In the genomic region with DNA sequence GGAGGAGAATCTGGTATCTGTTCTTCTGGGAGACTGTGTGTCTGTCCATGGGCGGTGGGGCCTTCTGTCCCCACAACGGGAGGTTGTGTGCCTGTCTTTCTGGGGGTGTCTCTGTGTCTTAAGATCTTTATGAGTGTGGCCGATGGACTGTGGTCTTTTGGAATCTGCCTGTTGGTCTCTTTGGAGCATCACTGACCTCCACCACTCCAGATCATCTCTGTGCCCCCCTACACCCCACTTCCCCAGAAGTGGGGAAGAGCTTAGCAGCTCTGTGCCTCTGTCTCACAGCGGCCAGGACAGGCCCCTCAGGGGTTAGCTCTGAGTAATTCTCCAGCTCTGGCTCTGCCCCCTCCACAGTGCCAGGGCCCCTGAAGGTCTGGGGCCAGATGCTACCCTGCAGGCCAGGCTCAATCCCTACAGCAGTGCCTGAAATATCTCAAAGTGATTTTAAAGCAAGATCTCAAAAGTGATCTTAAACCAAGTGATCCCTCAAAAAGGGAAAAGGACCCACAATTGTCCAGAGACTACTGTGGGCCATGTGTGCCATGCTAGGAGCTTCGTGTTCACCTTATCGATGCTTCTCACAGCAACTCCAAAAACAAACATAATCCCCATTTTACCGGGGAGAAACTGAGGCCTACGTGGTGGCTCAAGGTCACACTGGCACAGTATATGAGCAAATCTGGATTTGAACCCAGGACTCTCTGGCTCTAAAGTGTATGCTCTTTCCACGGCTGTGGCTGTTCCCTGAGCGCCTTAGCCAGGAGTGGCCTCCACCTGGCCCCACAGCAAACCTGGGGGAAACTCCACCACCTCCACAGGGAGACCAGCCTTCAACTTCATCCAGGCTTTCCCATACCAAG, we compare ENCODE assay signal across 8 cellular contexts. TPM values are rescaled to one million over a fixed set of nuclear protein-coding genes. Genes with fewer than 3 reads are reported as not detected.
DNase-seq lines count a peak whose midpoint lies in the region; TF ChIP-seq lines count a peak whose summit lies in the region.

No MANE protein-coding gene starts in this region.

- no peaks in the 10 kb centered on the region for H3K9me3 ChIP-seq in BE2C
- no peaks in the 10 kb centered on the region for H3K9me3 ChIP-seq in MM.1S (replicated peaks; ENCODE audit: insufficient read depth, low read length)
- H3K9me3 ChIP-seq in effector memory CD4-positive, alpha-beta T cell (ENCODE audit: control insufficient read depth, low read length): no peaks in the 10 kb centered on the region

- H4K20me1 ChIP-seq in MM.1S (ENCODE audit: insufficient read depth, low read length): no peaks in the 10 kb centered on the region

- H3K27me3 ChIP-seq in BE2C (no peaks in the 10 kb centered on the region), MM.1S (replicated peaks; ENCODE audit: insufficient read depth, low read length) (no peaks in the 10 kb centered on the region)
- no peaks in the 10 kb centered on the region for H3K27me3 ChIP-seq in effector memory CD4-positive, alpha-beta T cell (replicated peaks; ENCODE audit: control insufficient read depth, insufficient read depth, low read length, poor library complexity, severe bottlenecking)

- H3K9me3 Mint-ChIP-seq in nephron progenitor cell: no peaks in the 10 kb centered on the region

- no peak overlapping the region for H3K27ac Mint-ChIP-seq in nephron progenitor cell

- H3K9me2 ChIP-seq in MM.1S (replicated peaks; ENCODE audit: insufficient read depth, low read length): no peaks in the 10 kb centered on the region

- H3F3A ChIP-seq in MM.1S (ENCODE audit: insufficient read depth, low read length): no peaks in the 10 kb centered on the region

- peak overlapping the region; percentile 76 for H3K4me3 Mint-ChIP-seq in nephron progenitor cell

- DNase-seq in BE2C (no peak), MM.1S (no peak), nephron progenitor cell (no peak), middle frontal gyrus (ENCODE audit: extremely low spot score, low spot score) (no peak), COR-L47 (lab: John Stamatoyannopoulos, UW) (no peak), NCI-H1694 (lab: John Stamatoyannopoulos, UW) (no peak)
- no peak for DNase-seq in effector memory CD4-positive, alpha-beta T cell
- no peak for DNase-seq in activated CD4-positive, CD25-positive, alpha-beta regulatory T cell treated with anti-CD3 and anti-CD28 coated beads, Interleukin-2, amount 50 U/mL, for 72 hours

- peak overlapping the region; percentile 40 for H3K4me3 ChIP-seq in BE2C (ENCODE audit: low read depth, low read length)
- H3K4me3 ChIP-seq in MM.1S (ENCODE audit: low read length): peak overlapping the region; percentile 57
- H3K4me3 ChIP-seq in effector memory CD4-positive, alpha-beta T cell (ENCODE audit: insufficient read depth, low read depth, low read length, poor library complexity, severe bottlenecking): peak overlapping the region; percentile 36

- peak overlapping the region; percentile 55; the same call in 1 of the 2 replicates for H3K4me2 ChIP-seq in MM.1S (ENCODE audit: low read depth, low read length)

- peaks cover 13% of the 10 kb centered on the region for H3K27me3 Mint-ChIP-seq in nephron progenitor cell (ENCODE audit: low read depth, poor library complexity)

- H3K4me1 Mint-ChIP-seq in nephron progenitor cell: peaks cover 52% of the 10 kb centered on the region

- no peak overlapping the region for H3K27ac ChIP-seq in MM.1S (ENCODE audit: low read length)
- H3K27ac ChIP-seq in effector memory CD4-positive, alpha-beta T cell (ENCODE audit: insufficient read depth, low read length, poor library complexity, severe bottlenecking): no peak overlapping the region

- no peak for TF ChIP-seq CTCF in BE2C (IDR thresholded peaks at IDR 0.05; ENCODE audit: low read depth, low read length)
- no peak for TF ChIP-seq CTCF in MM.1S (IDR thresholded peaks at IDR 0.05; ENCODE audit: low read length)
- TF ChIP-seq CTCF in nephron progenitor cell (IDR thresholded peaks at IDR 0.05): no peak

- H3K36me3 ChIP-seq in BE2C (no peaks in the 10 kb centered on the region), MM.1S (replicated peaks; ENCODE audit: insufficient read depth, low read length) (no peaks in the 10 kb centered on the region)
- H3K36me3 ChIP-seq in effector memory CD4-positive, alpha-beta T cell (ENCODE audit: control insufficient read depth, insufficient read depth, low read length): no peaks in the 10 kb centered on the region

- H3K4me1 ChIP-seq in BE2C (peaks cover 4% of the 10 kb centered on the region; the same call in 1 of the 2 replicates), MM.1S (ENCODE audit: low read length) (0 out of 2 replicates have a peak, but pooled peaks cover 9% of the 10 kb centered on the region)
- peaks cover 8% of the 10 kb centered on the region for H3K4me1 ChIP-seq in effector memory CD4-positive, alpha-beta T cell (ENCODE audit: control insufficient read depth, insufficient read depth, low read length, poor library complexity, severe bottlenecking)

- H3K79me2 ChIP-seq in MM.1S (ENCODE audit: low read length): no peaks in the 10 kb centered on the region

- peak overlapping the region; percentile 46; the same call in 1 of the 2 replicates for H2AFZ ChIP-seq in MM.1S (ENCODE audit: low read length)

- H3K36me3 Mint-ChIP-seq in nephron progenitor cell (ENCODE audit: low read depth): no peaks in the 10 kb centered on the region

- peak overlapping the region; percentile 9; the same call in 1 of the 2 replicates for H3K9ac ChIP-seq in MM.1S (ENCODE audit: low read length)

RNA-seq across cellular contexts. Expression of gene KRT78, which starts 26.0 kb away (rescaled TPM):
- not detected for polyA plus RNA-seq in BE2C (2012; ENCODE audit: insufficient read depth, insufficient read length, low read depth)

RNA-seq across cellular contexts. Expression of gene KRT8, which starts 30.1 kb away (rescaled TPM):
- 20.8 TPM for polyA plus RNA-seq in BE2C (2012; ENCODE audit: insufficient read depth, insufficient read length, low read depth)

RNA-seq across cellular contexts. Expression of gene KRT79, which starts 40.7 kb away (rescaled TPM):
- polyA plus RNA-seq in BE2C (2012; ENCODE audit: insufficient read depth, insufficient read length, low read depth): not detected
